ENCODE assay signal across 1 cellular context in the genomic region with DNA sequence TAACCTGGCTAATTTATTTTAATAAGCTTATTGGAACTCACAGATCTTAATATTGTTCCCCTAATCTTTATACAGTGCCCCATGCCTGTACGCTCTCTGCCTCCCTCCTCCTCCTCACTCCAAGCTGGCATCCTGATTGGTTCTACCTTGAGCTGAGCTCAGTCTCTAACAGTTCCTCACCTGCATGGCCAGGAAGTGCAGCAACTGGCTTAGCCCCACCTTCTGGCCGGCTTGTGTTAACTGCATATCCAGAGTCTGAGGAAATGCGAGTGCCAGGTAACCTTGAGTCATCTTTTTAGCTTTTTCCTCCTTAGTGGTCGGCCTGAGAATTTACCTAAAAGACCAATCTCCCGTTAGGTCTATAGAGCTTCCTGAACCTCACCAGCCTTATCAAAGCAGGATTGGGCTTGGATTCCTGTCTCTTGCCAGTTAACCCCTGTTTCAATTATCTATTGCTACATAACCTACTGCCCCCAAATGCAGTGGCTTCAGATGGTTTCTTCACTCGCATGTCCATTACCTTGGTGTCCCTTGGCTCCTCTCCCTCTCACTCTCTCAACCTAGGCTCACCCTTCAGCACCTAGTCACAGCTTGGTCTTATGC.
TF ChIP-seq lines count a peak whose summit lies in the region.

No MANE protein-coding gene starts in this region.

TF ChIP-seq in HepG2, 621 proteins besides CTCF, POLR2A, EP300 and RAD21 (continued from another document):
- peak; percentile 27; the same call in 1 of the 2 replicates for TF ChIP-seq ZNF652 (CRISPR knock-in tag; IDR thresholded peaks at IDR 0.05; ENCODE audit: borderline replicate concordance, low read depth)
- no peak for TF ChIP-seq ZNF614 (CRISPR knock-in tag; IDR thresholded peaks at IDR 0.05; ENCODE audit: borderline replicate concordance)
- no peak for TF ChIP-seq GABPA (IDR thresholded peaks at IDR 0.05; ENCODE audit: low read depth, low read length)
- TF ChIP-seq GABPA (CRISPR knock-in tag; IDR thresholded peaks at IDR 0.05; ENCODE audit: low read depth): peak; percentile 42
- TF ChIP-seq SMC3 (IDR thresholded peaks at IDR 0.05; ENCODE audit: low read length): peak; percentile 92
- TF ChIP-seq ELF1 (CRISPR knock-in tag; IDR thresholded peaks at IDR 0.05): peak; percentile 77
- 0 out of 2 replicates have a peak, but pooled peaks have one; percentile 17 for TF ChIP-seq PHF21A (CRISPR knock-in tag; IDR thresholded peaks at IDR 0.05)
- TF ChIP-seq TARDBP (CRISPR knock-in tag; IDR thresholded peaks at IDR 0.05): 0 out of 2 replicates have a peak, but pooled peaks have one; percentile 28
- TF ChIP-seq, protein P1, sequence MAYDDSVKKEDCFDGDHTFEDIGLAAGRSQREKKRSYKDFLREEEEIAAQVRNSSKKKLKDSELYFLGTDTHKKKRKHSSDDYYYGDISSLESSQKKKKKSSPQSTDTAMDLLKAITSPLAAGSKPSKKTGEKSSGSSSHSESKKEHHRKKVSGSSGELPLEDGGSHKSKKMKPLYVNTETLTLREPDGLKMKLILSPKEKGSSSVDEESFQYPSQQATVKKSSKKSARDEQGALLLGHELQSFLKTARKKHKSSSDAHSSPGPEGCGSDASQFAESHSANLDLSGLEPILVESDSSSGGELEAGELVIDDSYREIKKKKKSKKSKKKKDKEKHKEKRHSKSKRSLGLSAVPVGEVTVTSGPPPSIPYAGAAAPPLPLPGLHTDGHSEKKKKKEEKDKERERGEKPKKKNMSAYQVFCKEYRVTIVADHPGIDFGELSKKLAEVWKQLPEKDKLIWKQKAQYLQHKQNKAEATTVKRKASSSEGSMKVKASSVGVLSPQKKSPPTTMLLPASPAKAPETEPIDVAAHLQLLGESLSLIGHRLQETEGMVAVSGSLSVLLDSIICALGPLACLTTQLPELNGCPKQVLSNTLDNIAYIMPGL (CRISPR knock-in tag; IDR thresholded peaks at IDR 0.05; ENCODE audit: borderline replicate concordance in 1 of 2, low read depth in 1 of 2): peak in 1 of 2 experiments; percentile 22; a peak in 1 of 4 replicates
- TF ChIP-seq ZMYM4 (CRISPR knock-in tag; IDR thresholded peaks at IDR 0.05): peak; percentile 70; the same call in 1 of the 2 replicates
- TF ChIP-seq ZNF574 (CRISPR knock-in tag; IDR thresholded peaks at IDR 0.05): peak; percentile 59; the same call in 1 of the 2 replicates
- TF ChIP-seq, protein P2, sequence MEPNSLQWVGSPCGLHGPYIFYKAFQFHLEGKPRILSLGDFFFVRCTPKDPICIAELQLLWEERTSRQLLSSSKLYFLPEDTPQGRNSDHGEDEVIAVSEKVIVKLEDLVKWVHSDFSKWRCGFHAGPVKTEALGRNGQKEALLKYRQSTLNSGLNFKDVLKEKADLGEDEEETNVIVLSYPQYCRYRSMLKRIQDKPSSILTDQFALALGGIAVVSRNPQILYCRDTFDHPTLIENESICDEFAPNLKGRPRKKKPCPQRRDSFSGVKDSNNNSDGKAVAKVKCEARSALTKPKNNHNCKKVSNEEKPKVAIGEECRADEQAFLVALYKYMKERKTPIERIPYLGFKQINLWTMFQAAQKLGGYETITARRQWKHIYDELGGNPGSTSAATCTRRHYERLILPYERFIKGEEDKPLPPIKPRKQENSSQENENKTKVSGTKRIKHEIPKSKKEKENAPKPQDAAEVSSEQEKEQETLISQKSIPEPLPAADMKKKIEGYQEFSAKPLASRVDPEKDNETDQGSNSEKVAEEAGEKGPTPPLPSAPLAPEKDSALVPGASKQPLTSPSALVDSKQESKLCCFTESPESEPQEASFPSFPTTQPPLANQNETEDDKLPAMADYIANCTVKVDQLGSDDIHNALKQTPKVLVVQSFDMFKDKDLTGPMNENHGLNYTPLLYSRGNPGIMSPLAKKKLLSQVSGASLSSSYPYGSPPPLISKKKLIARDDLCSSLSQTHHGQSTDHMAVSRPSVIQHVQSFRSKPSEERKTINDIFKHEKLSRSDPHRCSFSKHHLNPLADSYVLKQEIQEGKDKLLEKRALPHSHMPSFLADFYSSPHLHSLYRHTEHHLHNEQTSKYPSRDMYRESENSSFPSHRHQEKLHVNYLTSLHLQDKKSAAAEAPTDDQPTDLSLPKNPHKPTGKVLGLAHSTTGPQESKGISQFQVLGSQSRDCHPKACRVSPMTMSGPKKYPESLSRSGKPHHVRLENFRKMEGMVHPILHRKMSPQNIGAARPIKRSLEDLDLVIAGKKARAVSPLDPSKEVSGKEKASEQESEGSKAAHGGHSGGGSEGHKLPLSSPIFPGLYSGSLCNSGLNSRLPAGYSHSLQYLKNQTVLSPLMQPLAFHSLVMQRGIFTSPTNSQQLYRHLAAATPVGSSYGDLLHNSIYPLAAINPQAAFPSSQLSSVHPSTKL (CRISPR knock-in tag; IDR thresholded peaks at IDR 0.05): peak; percentile 52
- TF ChIP-seq CHD4 (IDR thresholded peaks at IDR 0.05; ENCODE audit: borderline replicate concordance, low read length): no peak
- peak; percentile 72 for TF ChIP-seq ELF3 (CRISPR knock-in tag; IDR thresholded peaks at IDR 0.05)
- 0 out of 2 replicates have a peak, but pooled peaks have one; percentile 37 for TF ChIP-seq FOXO1 (CRISPR knock-in tag; IDR thresholded peaks at IDR 0.05)
- TF ChIP-seq GATAD2A (CRISPR knock-in tag; IDR thresholded peaks at IDR 0.05): peak; percentile 45; the same call in 1 of the 2 replicates
- TF ChIP-seq TRAFD1 (CRISPR knock-in tag; IDR thresholded peaks at IDR 0.05; ENCODE audit: borderline replicate concordance): no peak
- TF ChIP-seq EEA1 (CRISPR knock-in tag; IDR thresholded peaks at IDR 0.05; ENCODE audit: borderline replicate concordance): no peak
- TF ChIP-seq NFYC (CRISPR knock-in tag; IDR thresholded peaks at IDR 0.05): peak; percentile 45
- 0 out of 2 replicates have a peak, but pooled peaks have one; percentile 18 for TF ChIP-seq THAP11 (CRISPR knock-in tag; IDR thresholded peaks at IDR 0.05)
- no peak for TF ChIP-seq NAIF1 (CRISPR knock-in tag; IDR thresholded peaks at IDR 0.05; ENCODE audit: borderline replicate concordance)
- 0 out of 2 replicates have a peak, but pooled peaks have one; percentile 25 for TF ChIP-seq FOXC1 (CRISPR knock-in tag; IDR thresholded peaks at IDR 0.05; ENCODE audit: borderline replicate concordance)
- TF ChIP-seq SALL1 (CRISPR knock-in tag; IDR thresholded peaks at IDR 0.05): peak; percentile 38; the same call in 1 of the 2 replicates
- 0 out of 2 replicates have a peak, but pooled peaks have one; percentile 27 for TF ChIP-seq PITX1 (CRISPR knock-in tag; IDR thresholded peaks at IDR 0.05)
- TF ChIP-seq ZNF350 (CRISPR knock-in tag; IDR thresholded peaks at IDR 0.05; ENCODE audit: borderline replicate concordance, low read depth): peak; percentile 57; the same call in 1 of the 2 replicates
- no peak for TF ChIP-seq AHR (CRISPR knock-in tag; IDR thresholded peaks at IDR 0.05)
- no peak for TF ChIP-seq ZNF749 (CRISPR knock-in tag; IDR thresholded peaks at IDR 0.05; ENCODE audit: borderline replicate concordance)
- peak; percentile 52 for TF ChIP-seq FOSL2 (CRISPR knock-in tag; IDR thresholded peaks at IDR 0.05)
- TF ChIP-seq GRHL1 (CRISPR knock-in tag; conservative IDR thresholded peaks at IDR 0.05): no peak
- TF ChIP-seq SAP130 (CRISPR knock-in tag; IDR thresholded peaks at IDR 0.05; ENCODE audit: low read depth): peak; percentile 25; the same call in 1 of the 2 replicates
- no peak for TF ChIP-seq ZNF230 (CRISPR knock-in tag; IDR thresholded peaks at IDR 0.05)
- no peak for TF ChIP-seq SPEN (CRISPR knock-in tag; IDR thresholded peaks at IDR 0.05; ENCODE audit: low read depth)
- TF ChIP-seq, protein P3, sequence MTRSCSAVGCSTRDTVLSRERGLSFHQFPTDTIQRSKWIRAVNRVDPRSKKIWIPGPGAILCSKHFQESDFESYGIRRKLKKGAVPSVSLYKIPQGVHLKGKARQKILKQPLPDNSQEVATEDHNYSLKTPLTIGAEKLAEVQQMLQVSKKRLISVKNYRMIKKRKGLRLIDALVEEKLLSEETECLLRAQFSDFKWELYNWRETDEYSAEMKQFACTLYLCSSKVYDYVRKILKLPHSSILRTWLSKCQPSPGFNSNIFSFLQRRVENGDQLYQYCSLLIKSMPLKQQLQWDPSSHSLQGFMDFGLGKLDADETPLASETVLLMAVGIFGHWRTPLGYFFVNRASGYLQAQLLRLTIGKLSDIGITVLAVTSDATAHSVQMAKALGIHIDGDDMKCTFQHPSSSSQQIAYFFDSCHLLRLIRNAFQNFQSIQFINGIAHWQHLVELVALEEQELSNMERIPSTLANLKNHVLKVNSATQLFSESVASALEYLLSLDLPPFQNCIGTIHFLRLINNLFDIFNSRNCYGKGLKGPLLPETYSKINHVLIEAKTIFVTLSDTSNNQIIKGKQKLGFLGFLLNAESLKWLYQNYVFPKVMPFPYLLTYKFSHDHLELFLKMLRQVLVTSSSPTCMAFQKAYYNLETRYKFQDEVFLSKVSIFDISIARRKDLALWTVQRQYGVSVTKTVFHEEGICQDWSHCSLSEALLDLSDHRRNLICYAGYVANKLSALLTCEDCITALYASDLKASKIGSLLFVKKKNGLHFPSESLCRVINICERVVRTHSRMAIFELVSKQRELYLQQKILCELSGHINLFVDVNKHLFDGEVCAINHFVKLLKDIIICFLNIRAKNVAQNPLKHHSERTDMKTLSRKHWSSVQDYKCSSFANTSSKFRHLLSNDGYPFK (CRISPR knock-in tag; IDR thresholded peaks at IDR 0.05; ENCODE audit: borderline replicate concordance): no peak
- peak; percentile 71 for TF ChIP-seq XRCC5 (optimal IDR thresholded peaks at IDR 0.05; ENCODE audit: low read length)
- TF ChIP-seq ZEB1 (IDR thresholded peaks at IDR 0.05; ENCODE audit: insufficient replicate concordance, low read depth): peak; percentile 69
- peak; percentile 73; the same call in 1 of the 2 replicates for TF ChIP-seq ZNF331 (CRISPR knock-in tag; IDR thresholded peaks at IDR 0.05)
- TF ChIP-seq NONO (IDR thresholded peaks at IDR 0.05): no peak
- TF ChIP-seq NONO (CRISPR knock-in tag; conservative IDR thresholded peaks at IDR 0.05): 0 out of 2 replicates have a peak, but pooled peaks have one; percentile 51
- no peak for TF ChIP-seq ARNT2 (CRISPR knock-in tag; IDR thresholded peaks at IDR 0.05; ENCODE audit: low read depth)
